In genomic region chr1:1631793-1632420, GRCh38 we compare ENCODE assay signal across 9 cellular contexts. TPM values are rescaled to one million over a fixed set of nuclear protein-coding genes. Genes with fewer than 3 reads are reported as not detected.
DNase-seq lines count a peak whose midpoint lies in the region; ATAC-seq and TF ChIP-seq lines count a peak whose summit lies in the region.
"Had no signal": no experiment of that assay in that cellular context is flagged by ENCODE, and none has a peak within 500 bp of the region (broad histone marks: within the 10 kb centered on the region; RNA-seq: fewer than 3 reads in every experiment).

MMP23B (plus strand) TSS chr1:1632173; CDS start chr1:1632219, 46 bp downstream.

- H3K36me3 ChIP-seq in mesodermal cell (ENCODE audit: control insufficient read depth, insufficient read depth, low read length) (peaks cover 7% of the 10 kb centered on the region), aorta (ENCODE audit: control insufficient read depth in 1 of 2, insufficient read depth in 2 of 2, low read length in 1 of 2) (peaks cover 0 to 4% of the 10 kb centered on the region in 2 donors)

- DNase-seq in activated naive CD4-positive, alpha-beta T cell treated with Interleukin-2 at 50 U/mL for 16 hours, result no peak
- peak in 1 of 3 experiments; percentile 21 for DNase-seq in effector memory CD8-positive, alpha-beta T cell
- DNase-seq in aorta, result peak; percentile 64 to 78
- no peak for DNase-seq in foreskin melanocyte
- DNase-seq in GM20000 (ENCODE audit: low spot score), result no peak
- no peak for DNase-seq in activated CD4-positive, alpha-beta T cell treated with anti-CD3 and anti-CD28 coated beads for 48 hours
- DNase-seq: stimulated activated CD4-positive, alpha-beta T cell treated with anti-CD3 and anti-CD28 coated beads, Interleukin-4, amount 100 ng/mL, for 4 hours had no signal

- peak within 1 kb of the TSS; percentile 66 for H3K4me3 Mint-ChIP-seq in activated naive CD4-positive, alpha-beta T cell treated with anti-CD3 and anti-CD28 coated beads, Interleukin-2, amount 50 U/mL, for 24 hours
- H3K4me3 Mint-ChIP-seq in effector memory CD8-positive, alpha-beta T cell, result peak within 1 kb of the TSS; percentile 76 to 86

- H3K4me3 ChIP-seq in mesodermal cell (ENCODE audit: extremely low read depth, insufficient read depth, low read length, poor library complexity, severe bottlenecking), result peak within 1 kb of the TSS; percentile 30
- H3K4me3 ChIP-seq in aorta (ENCODE audit: low read length in 2 of 2), result no peak within 1 kb of the TSS

- 5 to 9% methylated on average over 17 to 33 of the region's 48 CpGs for WGBS in mesodermal cell (ENCODE audit: insufficient coverage in 2 of 2), 2 experiments
- WGBS in aorta, 2 donors, result 1% methylated on average over 28 to 48 of the region's 48 CpGs

- H3K9me3 Mint-ChIP-seq in activated naive CD4-positive, alpha-beta T cell treated with anti-CD3 and anti-CD28 coated beads, Interleukin-2, amount 50 U/mL, for 24 hours, result no peaks in the 10 kb centered on the region
- no peaks in the 10 kb centered on the region for H3K9me3 Mint-ChIP-seq in effector memory CD8-positive, alpha-beta T cell

- peak within 1 kb of the TSS; percentile 41 for H3K27ac Mint-ChIP-seq in activated naive CD4-positive, alpha-beta T cell treated with anti-CD3 and anti-CD28 coated beads, Interleukin-2, amount 50 U/mL, for 24 hours
- H3K27ac Mint-ChIP-seq in effector memory CD8-positive, alpha-beta T cell, result peak within 1 kb of the TSS in 1 of 2 donors; percentile 85

- H3K27me3 Mint-ChIP-seq in activated naive CD4-positive, alpha-beta T cell treated with anti-CD3 and anti-CD28 coated beads, Interleukin-2, amount 50 U/mL, for 24 hours, result peaks cover 2% of the 10 kb centered on the region
- H3K27me3 Mint-ChIP-seq in effector memory CD8-positive, alpha-beta T cell, result no peaks in the 10 kb centered on the region

- no peak within 1 kb of the TSS for H3K27ac ChIP-seq in mesodermal cell (ENCODE audit: low read depth, low read length, severe bottlenecking)
- peak within 1 kb of the TSS in 1 of 2 donors; percentile 42 for H3K27ac ChIP-seq in aorta (ENCODE audit: low read depth in 1 of 2, low read length in 2 of 2)

- H3K27me3 ChIP-seq in aorta (ENCODE audit: control insufficient read depth in 1 of 2, insufficient read depth in 2 of 2, low read length in 1 of 2), result no peaks in the 10 kb centered on the region

- TF ChIP-seq CTCF in GM20000 (IDR thresholded peaks at IDR 0.05; ENCODE audit: extremely low read depth, missing control alignments), result no peak

- peaks cover 3% of the 10 kb centered on the region for H3K4me1 Mint-ChIP-seq in activated naive CD4-positive, alpha-beta T cell treated with anti-CD3 and anti-CD28 coated beads, Interleukin-2, amount 50 U/mL, for 24 hours
- peaks cover 2 to 3% of the 10 kb centered on the region in 2 donors for H3K4me1 Mint-ChIP-seq in effector memory CD8-positive, alpha-beta T cell (ENCODE audit: low read depth in 2 of 2)

- no peaks in the 10 kb centered on the region for H3K36me3 Mint-ChIP-seq in activated naive CD4-positive, alpha-beta T cell treated with anti-CD3 and anti-CD28 coated beads, Interleukin-2, amount 50 U/mL, for 24 hours
- H3K36me3 Mint-ChIP-seq in effector memory CD8-positive, alpha-beta T cell (ENCODE audit: insufficient read depth), result peaks cover 30% of the 10 kb centered on the region

- intact Hi-C loops in aorta (cut with DNase I), result no loop called here

- H3K4me1 ChIP-seq in mesodermal cell (ENCODE audit: control insufficient read depth, insufficient read depth, low read length, poor library complexity, severe bottlenecking) (no peaks in the 10 kb centered on the region), aorta (ENCODE audit: control insufficient read depth in 1 of 2, insufficient read depth in 2 of 2, low read length in 2 of 2) (no peaks in the 10 kb centered on the region)

- no peak for ATAC-seq in effector memory CD8-positive, alpha-beta T cell (replicated peaks)
- no peak for ATAC-seq in aorta (ENCODE audit: low FRiP score)

- H3K9me3 ChIP-seq in mesodermal cell (ENCODE audit: control insufficient read depth, low read length), result no peaks in the 10 kb centered on the region
- no peaks in the 10 kb centered on the region for H3K9me3 ChIP-seq in aorta (ENCODE audit: control insufficient read depth, low read length)

RNA-seq across cellular contexts. Expression of gene MMP23B, which starts in this region (rescaled TPM):
- 29.6 TPM for polyA plus RNA-seq in mesodermal cell (2013, experiment 1 of 2)
- polyA plus RNA-seq in mesodermal cell (2013, experiment 2 of 2), result 25.3 TPM
- 10 to 100 TPM; 15.5 to 74.5 TPM for total RNA-seq in aorta
- polyA plus RNA-seq in aorta, result 100 to 1,000 TPM in 1 of 2 donors, 10 to 100 TPM in 1; 41.2 to 120 TPM

Comparison
In these comparisons a context has a peak if more than half of its experiments do, and no peak if none do; other contexts are left out.
1. DNase-seq: peak in aorta (2 of 2); none in activated naive CD4-positive, alpha-beta T cell treated with Interleukin-2 at 50 U/mL for 16 hours (single experiment), foreskin melanocyte (single experiment), GM20000 (single experiment) and activated CD4-positive, alpha-beta T cell treated with anti-CD3 and anti-CD28 coated beads for 48 hours (single experiment).